Comparison of ENCODE assay signal across 1 cellular context in genomic region chr1:9349331-9349851, GRCh38.
TF ChIP-seq lines count a peak whose summit lies in the region.

No MANE protein-coding gene starts in this region.

TF ChIP-seq in H1, 55 proteins besides CTCF, POLR2A, EP300 and RAD21 (continued from another document):
- TF ChIP-seq USF2 (IDR thresholded peaks at IDR 0.05; ENCODE audit: low read length) = no peak
- no peak for TF ChIP-seq RNF2 (IDR thresholded peaks at IDR 0.05; ENCODE audit: borderline replicate concordance, low read depth, low read length, missing control alignments, poor library complexity, severe bottlenecking)
- no peak for TF ChIP-seq BCL11A (IDR thresholded peaks at IDR 0.05; ENCODE audit: low read depth in 2 of 2, low read length in 2 of 2)
- no peak for TF ChIP-seq POU5F1 (IDR thresholded peaks at IDR 0.05; ENCODE audit: low read depth, low read length)
